ENCODE assay signal across 1 cellular context in the genomic region with DNA sequence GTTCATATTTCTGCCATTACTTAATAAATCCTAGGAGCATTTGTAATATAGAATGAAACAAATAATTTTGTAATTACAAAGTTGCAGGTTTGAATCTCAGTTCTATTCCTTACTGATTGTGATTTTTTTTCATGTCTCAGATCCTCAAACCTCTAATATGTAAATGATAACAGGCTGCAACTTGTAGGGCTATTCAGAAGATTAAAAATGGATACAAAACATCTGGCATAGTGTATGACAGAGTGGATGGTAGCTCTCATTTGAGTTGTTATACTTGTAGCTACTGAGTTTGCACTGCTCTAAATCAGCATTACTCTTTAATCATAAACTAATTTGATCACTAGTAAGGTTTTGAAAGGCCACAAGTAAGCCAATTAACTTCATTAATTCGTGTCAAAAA.
TF ChIP-seq lines count a peak whose summit lies in the region.

No MANE protein-coding gene starts in this region.

TF ChIP-seq in A549, 52 proteins besides CTCF, POLR2A, EP300 and RAD21 (continued from another document):
- TF ChIP-seq PHF8 (IDR thresholded peaks at IDR 0.05; ENCODE audit: borderline replicate concordance, low read depth) (no peak), CEBPB (IDR thresholded peaks at IDR 0.05) (no peak), ZC3H11A (IDR thresholded peaks at IDR 0.05) (no peak)
